ENCODE assay signal across 8 cellular contexts in the genomic region with DNA sequence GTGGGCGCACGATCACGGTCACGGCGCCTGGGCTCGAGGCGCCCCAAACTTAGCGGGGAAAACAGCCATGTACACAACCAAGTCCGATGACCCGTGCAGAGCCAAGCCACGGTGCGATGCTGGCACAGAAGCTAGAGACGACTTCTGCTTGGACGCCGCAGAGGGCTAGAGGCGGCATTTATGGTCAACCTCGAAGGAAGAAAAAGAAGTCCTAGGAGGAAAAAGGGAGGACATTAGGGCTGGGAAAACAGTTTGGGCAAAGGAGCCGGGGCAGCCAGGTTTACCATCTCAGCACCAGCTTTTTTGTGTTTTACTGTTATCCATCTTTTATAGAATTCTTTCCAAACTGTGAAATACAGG. TPM values are rescaled to one million over a fixed set of nuclear protein-coding genes. Genes with fewer than 3 reads are reported as not detected.
DNase-seq lines count a peak whose midpoint lies in the region; ATAC-seq and TF ChIP-seq lines count a peak whose summit lies in the region.

No MANE protein-coding gene starts in this region.

- 16% methylated on average over 18 of the region's 18 CpGs for whole genome bisulfite sequencing in HUES64

- H3K36me3 ChIP-seq in HUES64 (ENCODE audit: insufficient read depth, low read length) = no peaks in the 10 kb centered on the region
- H3K36me3 ChIP-seq in naive thymus-derived CD4-positive, alpha-beta T cell (ENCODE audit: control insufficient read depth in 2 of 3, insufficient read depth in 3 of 3, low read length in 3 of 3) = no peaks in the 10 kb centered on the region

- POLR2A ChIA-PET in naive thymus-derived CD4-positive, alpha-beta T cell (lab: Charles Lee) = interaction anchor here (1.8 to 2.9 kb wide), 2 partner anchors 205 to 360 kb away, joined by 6 to 20 read pairs; partner anchors contain the start of genes ASXL2 and RAB10
- POLR2A ChIA-PET in GM10248 (lab: Yijun Ruan, JAX) = no interaction called here

- no peak for TF ChIP-seq CTCF in GM10248 (IDR thresholded peaks at IDR 0.05; ENCODE audit: control extremely low read depth, extremely low read depth, low read depth, missing control alignments)

- intact Hi-C loops in naive thymus-derived CD4-positive, alpha-beta T cell (cut with micrococcal nuclease) = loop anchor here (5.0 to 10.0 kb wide), 8 partner anchors 82 to 1597 kb away; partner anchors contain the start of genes ADGRF3 (in 1 of the 2), CENPA (in 1 of the 2), CENPO (in 1 of the 2) and DNMT3A (in 1 of the 2)

- ATAC-seq in naive thymus-derived CD4-positive, alpha-beta T cell = no peak
- no peak for ATAC-seq in GM18907 (IDR thresholded peaks at IDR 0.05; ENCODE audit: unreplicated experiment)

- H3K4me1 ChIP-seq in HUES64 (ENCODE audit: insufficient read depth, low read length) = peaks cover 31% of the 10 kb centered on the region
- peaks cover 12 to 15% of the 10 kb centered on the region in 2 donors for H3K4me1 ChIP-seq in naive thymus-derived CD4-positive, alpha-beta T cell (ENCODE audit: control insufficient read depth in 2 of 2, insufficient read depth in 2 of 2, low read length in 2 of 2)

- H3K4me3 Mint-ChIP-seq in naive thymus-derived CD4-positive, alpha-beta T cell = peak overlapping the region; percentile 81 to 88 (median 85)

- H3K27me3 ChIP-seq in HUES64 (ENCODE audit: insufficient read depth, low read length) = peaks cover 26% of the 10 kb centered on the region
- H3K27me3 ChIP-seq in naive thymus-derived CD4-positive, alpha-beta T cell (ENCODE audit: control insufficient read depth in 2 of 2, insufficient read depth in 2 of 2, low read length in 2 of 2) = no peaks in the 10 kb centered on the region

- CTCF ChIA-PET in naive thymus-derived CD4-positive, alpha-beta T cell (lab: Charles Lee) = interaction anchor here (0.7 to 0.8 kb wide), 2 partner anchors 100 to 149 kb away, joined by 3 read pairs; no protein-coding TSS in a partner anchor
- CTCF ChIA-PET in GM10248 (lab: Yijun Ruan, JAX) = interaction anchor here (1.7 to 2.2 kb wide), 3 partner anchors 9 to 698 kb away, joined by 4 to 10 read pairs (median 6); no protein-coding TSS in a partner anchor

- peaks cover 15 to 52% (median 34%) of the 10 kb centered on the region in 7 donors for H3K4me1 Mint-ChIP-seq in naive thymus-derived CD4-positive, alpha-beta T cell

- H3K27me3 Mint-ChIP-seq in naive thymus-derived CD4-positive, alpha-beta T cell = peaks cover 0 to 25% (median 0%) of the 10 kb centered on the region in 5 donors

- H3K9ac ChIP-seq in HUES64 (ENCODE audit: low read depth, low read length) = peak overlapping the region; percentile 86

- H3K27ac ChIP-seq in HUES64 (ENCODE audit: low read depth, low read length) = peak overlapping the region; percentile 68
- H3K27ac ChIP-seq in naive thymus-derived CD4-positive, alpha-beta T cell (ENCODE audit: low read depth, low read length) = peak overlapping the region; percentile 64

- peaks cover 0 to 3% (median 0%) of the 10 kb centered on the region in 5 donors for H3K36me3 Mint-ChIP-seq in naive thymus-derived CD4-positive, alpha-beta T cell

- H3K4me3 ChIP-seq in HUES64 (ENCODE audit: low read length) = peak overlapping the region; percentile 65
- H3K4me3 ChIP-seq in naive thymus-derived CD4-positive, alpha-beta T cell (ENCODE audit: low read length) = peak overlapping the region; percentile 62

- H3K27ac Mint-ChIP-seq in naive thymus-derived CD4-positive, alpha-beta T cell = peak overlapping the region; percentile 56 to 90 (median 84)

- no peaks in the 10 kb centered on the region for H3K9me3 ChIP-seq in HUES64 (ENCODE audit: insufficient read depth, low read depth, low read length)
- H3K9me3 ChIP-seq in naive thymus-derived CD4-positive, alpha-beta T cell (ENCODE audit: control insufficient read depth in 2 of 3, low read length in 3 of 3) = no peaks in the 10 kb centered on the region

- H3K9me3 Mint-ChIP-seq in naive thymus-derived CD4-positive, alpha-beta T cell = peaks cover 0 to 2% (median 0%) of the 10 kb centered on the region in 11 donors

- peak; percentile 28 for DNase-seq in AG08395 (ENCODE audit: low spot score)
- DNase-seq in cerebellum (ENCODE audit: low spot score) = peak; percentile 47
- DNase-seq in naive thymus-derived CD4-positive, alpha-beta T cell = no peak
- no peak for DNase-seq in activated effector memory CD4-positive, alpha-beta T cell treated with anti-CD3 and anti-CD28 coated beads, Interleukin-2, amount 50 U/mL, for 16 hours
- DNase-seq in Kasumi-1 (lab: John Stamatoyannopoulos, UW) = no peak
- no peak for DNase-seq in GM10248 (ENCODE audit: extremely low spot score)

RNA-seq across cellular contexts. Expression of gene DTNB, which starts 0.6 kb away (rescaled TPM):
- polyA plus RNA-seq in HUES64 (2013, experiment 1 of 2) = 18.0 TPM
- 19.9 TPM for polyA plus RNA-seq in HUES64 (2013, experiment 2 of 2)
- total RNA-seq in cerebellum = 39.9 TPM
- 10 to 100 TPM; 32.8 to 56.2 (median 33.8) TPM for total RNA-seq in naive thymus-derived CD4-positive, alpha-beta T cell
- 10 to 100 TPM; 17.0 to 24.4 TPM for polyA plus RNA-seq in naive thymus-derived CD4-positive, alpha-beta T cell

Comparison
In these comparisons a context has a peak if more than half of its experiments do, and no peak if none do; other contexts are left out.
1. DNase-seq: peak in AG08395 (single experiment) and cerebellum (single experiment); none in naive thymus-derived CD4-positive, alpha-beta T cell (0 of 9), activated effector memory CD4-positive, alpha-beta T cell treated with anti-CD3 and anti-CD28 coated beads, Interleukin-2, amount 50 U/mL, for 16 hours (single experiment), Kasumi-1 (0 of 2) and GM10248 (single experiment).